Comparison of ENCODE assay signal across 9 cellular contexts in the genomic region with DNA sequence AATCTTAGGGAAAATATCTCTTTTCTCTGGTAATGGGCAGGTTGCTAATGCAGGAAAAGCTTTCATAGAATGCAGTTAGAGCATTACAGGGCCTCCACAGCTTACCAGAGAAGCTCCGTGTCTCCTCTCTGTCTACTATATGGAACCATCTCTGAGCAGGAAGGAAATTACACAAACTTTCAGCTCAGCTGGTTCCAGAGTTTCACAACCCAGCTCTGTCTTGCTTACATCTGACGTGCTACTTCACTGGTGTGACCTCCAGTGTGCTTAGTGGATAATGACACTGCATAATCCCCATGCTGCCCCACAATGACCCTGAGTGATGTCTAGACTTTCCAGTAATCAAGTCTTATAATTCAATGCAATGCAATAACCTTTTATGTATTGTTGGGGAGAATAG. TPM values are rescaled to one million over a fixed set of nuclear protein-coding genes. Genes with fewer than 3 reads are reported as not detected.
A peak's percentile ranks its signal among the peaks of the same experiment; 100 is the strongest.
DNase-seq lines count a peak whose midpoint lies in the region; ATAC-seq, FAIRE-seq and TF ChIP-seq lines count a peak whose summit lies in the region.
"Had no signal": no experiment of that assay in that cellular context is flagged by ENCODE, and none has a peak within 500 bp of the region (broad histone marks: within the 10 kb centered on the region; RNA-seq: fewer than 3 reads in every experiment).

No MANE protein-coding gene starts in this region.

- FAIRE-seq in GM12878 (lab: Jason Lieb, UNC): peak; percentile 13

- H3K4me3 Mint-ChIP-seq in CD8-positive, alpha-beta T cell: no peak overlapping the region

- intact Hi-C loops in CD8-positive, alpha-beta T cell (cut with DNase I, micrococcal nuclease): loop anchor here (10.0 kb wide), 4 partner anchors 348 to 778 kb away; a partner anchor contains a TSS
- intact Hi-C loops in GM12878 (cut with micrococcal nuclease; ENCODE audit: unreplicated experiment): loop anchor here (10.0 kb wide), 3 partner anchors 148 to 462 kb away; no protein-coding TSS in a partner anchor

- peaks cover 2% of the 10 kb centered on the region for H3K36me3 Mint-ChIP-seq in CD8-positive, alpha-beta T cell

- no peaks in the 10 kb centered on the region for H3K9me3 Mint-ChIP-seq in CD8-positive, alpha-beta T cell

- peak; percentile 53 for TF ChIP-seq RAD21 in GM12878 (IDR thresholded peaks at IDR 0.05; ENCODE audit: insufficient read depth, low read depth, low read length)

- H3K27me3 Mint-ChIP-seq in CD8-positive, alpha-beta T cell (ENCODE audit: low read depth): no peaks in the 10 kb centered on the region

- SMC1A ChIA-PET in GM12878 (lab: Charles Lee; ENCODE audit: uncharacterized antibody, unreplicated experiment): interaction anchor here (0.7 to 1.8 kb wide), 13 partner anchors 26 to 519 kb away, joined by 3 to 5 read pairs (median 3); no protein-coding TSS in a partner anchor

- CTCF ChIA-PET in CD8-positive, alpha-beta T cell (lab: Charles Lee): no interaction called here
- CTCF ChIA-PET in GM12878 (lab: Yijun Ruan, JAX): interaction anchor here (1.2 to 2.3 kb wide), 5 partner anchors 20 to 537 kb away, joined by 3 to 8 read pairs (median 6); no protein-coding TSS in a partner anchor

- peak overlapping the region; percentile 7 for H3K27ac Mint-ChIP-seq in CD8-positive, alpha-beta T cell

- no peaks in the 10 kb centered on the region; the same call in 1 of the 2 replicates for H3K79me2 ChIP-seq in GM12878 (ENCODE audit: control insufficient read depth, insufficient read depth, low read length)

- DNase-seq in CD8-positive, alpha-beta T cell: peak in 1 of 7 experiments; percentile 22
- DNase-seq in GM12878 (ENCODE audit: low read depth, low spot score) (peak; percentile 34), lung microvascular endothelial cell (ENCODE audit: low read depth in 2 of 2) (peak; percentile 94 to 95), omental fat pad (ENCODE audit: low spot score) (no peak), midbrain (lab: John Stamatoyannopoulos, UW) (no peak)
- DNase-seq in stimulated activated CD4-positive, alpha-beta T cell treated with anti-CD3 and anti-CD28 coated beads, Interleukin-2, amount 100 ng/mL, for 48 hours: no peak
- DNase-seq in stimulated activated CD4-positive, alpha-beta T cell treated with anti-CD3 and anti-CD28 coated beads, Interleukin-15, amount 100 ng/mL, for 24 hours: no peak
- DNase-seq: NCI-H345 had no signal

- no peak overlapping the region for H3K4me3 ChIP-seq in CD8-positive, alpha-beta T cell (ENCODE audit: low read depth, low read length)
- no peak overlapping the region for H3K4me3 ChIP-seq in GM12878

- TF ChIP-seq POLR2A in GM12878 (IDR thresholded peaks at IDR 0.05; ENCODE audit: low read depth, low read length): no peak

- no peak for TF ChIP-seq EP300 in GM12878 (IDR thresholded peaks at IDR 0.05; ENCODE audit: borderline replicate concordance in 1 of 2, control insufficient read depth in 1 of 2, low read depth in 2 of 2, low read length in 2 of 2)

- no peak for TF ChIP-seq CTCF in CD8-positive, alpha-beta T cell (IDR thresholded peaks at IDR 0.05)
- TF ChIP-seq CTCF in GM12878 (IDR thresholded peaks at IDR 0.05 in 2 of 3, conservative IDR thresholded peaks at IDR 0.05 in 1 of 3; ENCODE audit: control insufficient read depth in 2 of 3, extremely low read depth in 1 of 3, insufficient read depth in 1 of 3, low read depth in 3 of 3, low read length in 3 of 3) (no peak), omental fat pad (IDR thresholded peaks at IDR 0.05) (no peak)

- POLR2A ChIA-PET in CD8-positive, alpha-beta T cell (lab: Charles Lee): no interaction called here
- POLR2A ChIA-PET in GM12878 (lab: Charles Lee): no interaction called here

- H3K4me2 ChIP-seq in GM12878 (ENCODE audit: control insufficient read depth, insufficient read depth): no peak overlapping the region

- no peak overlapping the region for H2AFZ ChIP-seq in GM12878 (ENCODE audit: control insufficient read depth, low read depth, low read length)

- no peaks in the 10 kb centered on the region for H3K4me1 ChIP-seq in CD8-positive, alpha-beta T cell (ENCODE audit: insufficient read depth, low read length)
- H3K4me1 ChIP-seq in GM12878 (ENCODE audit: control insufficient read depth, insufficient read depth, low read length): 0 out of 2 replicates have a peak, but pooled peaks cover 3% of the 10 kb centered on the region

- in situ Hi-C loops in GM12878 (cut with MboI): loop anchor here (10.0 kb wide), 1 partner anchor 508 kb away; a partner anchor contains a TSS

- H3K36me3 ChIP-seq in CD8-positive, alpha-beta T cell (ENCODE audit: insufficient read depth, low read length): no peaks in the 10 kb centered on the region
- no peaks in the 10 kb centered on the region for H3K36me3 ChIP-seq in GM12878 (ENCODE audit: control insufficient read depth in 2 of 2, insufficient read depth in 2 of 2, low read length in 1 of 2)

- H3K9me3 ChIP-seq in CD8-positive, alpha-beta T cell (ENCODE audit: low read length): no peaks in the 10 kb centered on the region
- no peaks in the 10 kb centered on the region for H3K9me3 ChIP-seq in GM12878 (replicated peaks; ENCODE audit: control insufficient read depth, insufficient read depth, low read length)

- BruUV-seq in GM12878 (replicated peaks; lab: Mats Ljungman, UMichigan): no TSS peak

- no peaks in the 10 kb centered on the region for H3K27me3 ChIP-seq in CD8-positive, alpha-beta T cell (ENCODE audit: insufficient read depth, low read length)
- H3K27me3 ChIP-seq in GM12878 (replicated peaks in 1 of 2; ENCODE audit: control insufficient read depth in 2 of 2, insufficient read depth in 2 of 2, low read length in 1 of 2): no peaks in the 10 kb centered on the region

- no peak overlapping the region for H3K27ac ChIP-seq in CD8-positive, alpha-beta T cell (ENCODE audit: low read depth, low read length)
- H3K27ac ChIP-seq in GM12878 (ENCODE audit: control insufficient read depth, insufficient read depth): no peak overlapping the region

- no peaks in the 10 kb centered on the region for H4K20me1 ChIP-seq in GM12878 (ENCODE audit: control insufficient read depth, insufficient read depth)

- 0% methylated on average over 2 of the region's 2 CpGs for WGBS in GM12878 (ENCODE audit: insufficient coverage, insufficient replicate concordance, low lambda C conversion rate, missing lambda C conversion rate)

- RAD21 ChIA-PET in GM12878 (lab: Charles Lee; ENCODE audit: unreplicated experiment): interaction anchor here (1.0 to 2.3 kb wide), 7 partner anchors 20 to 509 kb away, joined by 3 to 10 read pairs (median 4); a partner anchor contains a TSS

- H3K4me1 Mint-ChIP-seq in CD8-positive, alpha-beta T cell (ENCODE audit: low read depth): peaks cover 20% of the 10 kb centered on the region

- ATAC-seq in CD8-positive, alpha-beta T cell: no peak
- ATAC-seq in HG03432 (IDR thresholded peaks at IDR 0.05; ENCODE audit: unreplicated experiment) (peak; percentile 28), GM12878 (peak; percentile 8), omental fat pad (ENCODE audit: low FRiP score) (no peak)

- H3K9ac ChIP-seq in GM12878 (ENCODE audit: control insufficient read depth, insufficient read depth, low read length): no peak overlapping the region

TF ChIP-seq in GM12878, 131 proteins besides CTCF, POLR2A, EP300 and RAD21 (continues in another document):
- TF ChIP-seq, protein P1, sequence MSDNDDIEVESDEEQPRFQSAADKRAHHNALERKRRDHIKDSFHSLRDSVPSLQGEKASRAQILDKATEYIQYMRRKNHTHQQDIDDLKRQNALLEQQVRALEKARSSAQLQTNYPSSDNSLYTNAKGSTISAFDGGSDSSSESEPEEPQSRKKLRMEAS (IDR thresholded peaks at IDR 0.05; ENCODE audit: low read depth, low read length): no peak
- TF ChIP-seq TARDBP (IDR thresholded peaks at IDR 0.05; ENCODE audit: borderline replicate concordance) (no peak), PAX5 (IDR thresholded peaks at IDR 0.05; ENCODE audit: borderline replicate concordance, low read depth, low read length) (peak; percentile 44; the same call in 1 of the 2 replicates), JUND (IDR thresholded peaks at IDR 0.05; ENCODE audit: low read depth, low read length) (no peak), BRCA1 (IDR thresholded peaks at IDR 0.05; ENCODE audit: low read depth, low read length) (no peak)
- TF ChIP-seq, protein P2, sequence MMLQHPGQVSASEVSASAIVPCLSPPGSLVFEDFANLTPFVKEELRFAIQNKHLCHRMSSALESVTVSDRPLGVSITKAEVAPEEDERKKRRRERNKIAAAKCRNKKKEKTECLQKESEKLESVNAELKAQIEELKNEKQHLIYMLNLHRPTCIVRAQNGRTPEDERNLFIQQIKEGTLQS (IDR thresholded peaks at IDR 0.05; ENCODE audit: borderline replicate concordance, extremely low read depth, low read depth, low read length): no peak

RNA-seq across cellular contexts. Expression of a gene that starts 4.3 kb away (rescaled TPM):
- 10 to 100 TPM; 12.8 to 14.3 TPM for total RNA-seq in CD8-positive, alpha-beta T cell
- 27.9 and 29.7 TPM in 2 replicates for total RNA-seq in GM12878 (2013; cell fraction: nucleolus; rRNA removed)
- total RNA-seq in GM12878 (2014; rRNA removed) (5.7 and 6.7 TPM in 2 replicates), GM12878 (2014; rRNA removed; fragmentation: Illumina TruSeq; extraction: Trizol) (7.5 and 8.7 TPM in 2 replicates), GM12878 (2021) (7.3 and 11.9 TPM in 2 replicates), lung microvascular endothelial cell (8.9 and 11.1 TPM in 2 replicates), omental fat pad (10 to 100 TPM in 3 of 4 donors, 1 to 10 TPM in 1; 4.9 to 20.6 (median 10.7) TPM)
- polyA plus RNA-seq in GM12878 (2011; ENCODE audit: low read depth): 5.9 TPM
- polyA plus RNA-seq in GM12878 (2011; rRNA removed) (11.5 and 14.5 TPM in 2 replicates), GM12878 (2014; fragmentation: Illumina TruSeq; extraction: Trizol) (6.6 and 7.6 TPM in 2 replicates), GM12878 (2014; fragmentation: Nextera tagmentation; extraction: Ambion mirVana) (1 to 10 TPM; 9.1 to 9.5 TPM), GM12878 (2014; rRNA removed) (5.0 and 6.3 TPM in 2 replicates), GM12878 (2016; fragmentation: Nextera tagmentation; extraction: Ambion mirVana) (1 to 10 TPM; 6.2 to 7.6 TPM)
- 9.1 and 9.5 TPM in 2 replicates for polyA plus RNA-seq in GM12878 (2011; cell fraction: cytosol; rRNA removed)
- polyA plus RNA-seq in GM12878 (2011; cell fraction: nucleus; rRNA removed): 7.1 and 10.0 TPM in 2 replicates
- polyA plus RNA-seq in GM12878 (2012): 4.7 and 7.0 TPM in 2 replicates
- 24.3 and 27.8 TPM in 2 replicates for polyA minus RNA-seq in GM12878 (2011; rRNA and poly(A)+ RNA removed)
- 3.0 and 5.3 TPM in 2 replicates for polyA minus RNA-seq in GM12878 (2011; cell fraction: cytosol; rRNA and poly(A)+ RNA removed)
- 28.2 and 31.9 TPM in 2 replicates for polyA minus RNA-seq in GM12878 (2011; cell fraction: nucleus; rRNA and poly(A)+ RNA removed)

Comparison
In these comparisons a context has a peak if more than half of its experiments do, and no peak if none do; other contexts are left out.
1. ATAC-seq: peak in HG03432 (single experiment) and GM12878 (single experiment); none in CD8-positive, alpha-beta T cell (single experiment) and omental fat pad (single experiment).
2. DNase-seq: peak in GM12878 (single experiment) and lung microvascular endothelial cell (2 of 2); none in stimulated activated CD4-positive, alpha-beta T cell treated with anti-CD3 and anti-CD28 coated beads, Interleukin-2, amount 100 ng/mL, for 48 hours (0 of 2), stimulated activated CD4-positive, alpha-beta T cell treated with anti-CD3 and anti-CD28 coated beads, Interleukin-15, amount 100 ng/mL, for 24 hours (single experiment), omental fat pad (single experiment) and midbrain (single experiment).